6 cellular contexts compared by ENCODE assay signal in the genomic region with DNA sequence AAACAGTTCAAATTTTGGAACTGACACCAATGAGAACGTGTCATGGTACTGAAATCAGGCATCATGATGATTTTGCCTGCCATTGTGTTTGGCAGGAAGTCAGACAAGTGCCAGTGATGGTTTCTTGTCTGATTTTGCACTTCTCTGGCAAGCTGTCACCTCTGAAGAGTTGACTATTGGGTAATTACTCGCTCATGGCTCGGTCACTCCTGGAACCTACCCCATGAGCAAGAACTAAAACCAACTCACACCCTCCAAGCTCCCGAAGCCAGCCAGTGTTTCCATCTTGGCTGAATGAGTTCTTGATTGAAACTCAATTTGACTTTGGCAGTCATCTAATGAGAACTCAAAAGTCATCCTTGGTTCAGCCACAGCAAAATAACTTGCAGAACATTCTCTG.
DNase-seq lines count a peak whose midpoint lies in the region; ATAC-seq lines count a peak whose summit lies in the region.
"Not testable (repeated sequence)": the region's sequence is repeated elsewhere in the genome, so short reads cannot be mapped to it uniquely, and the experiment has no call there.

No MANE protein-coding gene starts in this region.

- POLR2A ChIA-PET in activated CD4-positive, alpha-beta T cell treated with anti-CD3 and anti-CD28 coated beads for 36 hours (lab: Charles Lee); activated CD4-positive, alpha-beta memory T cell treated with anti-CD3 and anti-CD28 coated beads for 36 hours (lab: Charles Lee): not testable (repeated sequence)

- not testable (repeated sequence) for DNase-seq in activated CD4-positive, alpha-beta T cell treated with anti-CD3 and anti-CD28 coated beads for 36 hours
- peak; percentile 24 for DNase-seq in activated CD4-positive, alpha-beta T cell treated with anti-CD3 and anti-CD28 coated beads for 48 hours
- peak; percentile 14 for DNase-seq in activated CD4-positive, alpha-beta memory T cell treated with anti-CD3 and anti-CD28 coated beads for 36 hours
- peak in 1 of 2 donors; percentile 14 for DNase-seq in activated T-cell treated with anti-CD3 and anti-CD28 coated beads, Interleukin-2, amount 50 U/mL, for 72 hours
- DNase-seq in stimulated activated CD4-positive, alpha-beta T cell treated with anti-CD3 and anti-CD28 coated beads, Interleukin-1b, Interleukin-23, amount 100 ng/mL, for 48 hours, result peak; percentile 31
- peak; percentile 28 for DNase-seq in stimulated activated CD8-positive, alpha-beta memory T cell treated with anti-CD3 and anti-CD28 coated beads, Interleukin-4, amount 100 ng/mL, for 48 hours

- not testable (repeated sequence) for H3K27me3 Mint-ChIP-seq in activated CD4-positive, alpha-beta T cell treated with anti-CD3 and anti-CD28 coated beads for 36 hours; activated CD4-positive, alpha-beta memory T cell treated with anti-CD3 and anti-CD28 coated beads for 36 hours; activated T-cell treated with anti-CD3 and anti-CD28 coated beads, Interleukin-2, amount 50 U/mL, for 72 hours (ENCODE audit: low read depth)

- not testable (repeated sequence) for H3K27ac Mint-ChIP-seq in activated CD4-positive, alpha-beta T cell treated with anti-CD3 and anti-CD28 coated beads for 36 hours; activated CD4-positive, alpha-beta memory T cell treated with anti-CD3 and anti-CD28 coated beads for 36 hours; activated T-cell treated with anti-CD3 and anti-CD28 coated beads, Interleukin-2, amount 50 U/mL, for 72 hours

- peak; percentile 37 for ATAC-seq in activated CD4-positive, alpha-beta T cell treated with anti-CD3 and anti-CD28 coated beads for 36 hours
- ATAC-seq in activated T-cell treated with anti-CD3 and anti-CD28 coated beads, Interleukin-2, amount 50 U/mL, for 72 hours (replicated peaks in 1 of 2), result peak; percentile 18 to 51

- intact Hi-C loops in activated CD4-positive, alpha-beta T cell treated with anti-CD3 and anti-CD28 coated beads for 36 hours (cut with DNase I, micrococcal nuclease); activated CD4-positive, alpha-beta memory T cell treated with anti-CD3 and anti-CD28 coated beads for 36 hours (cut with micrococcal nuclease): not testable (repeated sequence)

- H3K4me3 Mint-ChIP-seq in activated CD4-positive, alpha-beta T cell treated with anti-CD3 and anti-CD28 coated beads for 36 hours; activated CD4-positive, alpha-beta memory T cell treated with anti-CD3 and anti-CD28 coated beads for 36 hours; activated T-cell treated with anti-CD3 and anti-CD28 coated beads, Interleukin-2, amount 50 U/mL, for 72 hours: not testable (repeated sequence)

- CTCF ChIA-PET in activated CD4-positive, alpha-beta T cell treated with anti-CD3 and anti-CD28 coated beads for 36 hours (lab: Charles Lee); activated CD4-positive, alpha-beta memory T cell treated with anti-CD3 and anti-CD28 coated beads for 36 hours (lab: Charles Lee): not testable (repeated sequence)

- H3K4me1 Mint-ChIP-seq in activated CD4-positive, alpha-beta T cell treated with anti-CD3 and anti-CD28 coated beads for 36 hours, result peaks cover 23% of the 10 kb centered on the region
- not testable (repeated sequence) for H3K4me1 Mint-ChIP-seq in activated CD4-positive, alpha-beta memory T cell treated with anti-CD3 and anti-CD28 coated beads for 36 hours (ENCODE audit: low read depth)
- peaks cover 42% of the 10 kb centered on the region for H3K4me1 Mint-ChIP-seq in activated T-cell treated with anti-CD3 and anti-CD28 coated beads, Interleukin-2, amount 50 U/mL, for 72 hours (ENCODE audit: low read depth)

- H3K9me3 Mint-ChIP-seq in activated CD4-positive, alpha-beta T cell treated with anti-CD3 and anti-CD28 coated beads for 36 hours (ENCODE audit: low read depth); activated CD4-positive, alpha-beta memory T cell treated with anti-CD3 and anti-CD28 coated beads for 36 hours; activated T-cell treated with anti-CD3 and anti-CD28 coated beads, Interleukin-2, amount 50 U/mL, for 72 hours: not testable (repeated sequence)

- not testable (repeated sequence) for H3K36me3 Mint-ChIP-seq in activated CD4-positive, alpha-beta T cell treated with anti-CD3 and anti-CD28 coated beads for 36 hours (ENCODE audit: low read depth); activated CD4-positive, alpha-beta memory T cell treated with anti-CD3 and anti-CD28 coated beads for 36 hours; activated T-cell treated with anti-CD3 and anti-CD28 coated beads, Interleukin-2, amount 50 U/mL, for 72 hours (ENCODE audit: insufficient read depth in 2 of 2)
